In genomic region chr17:40459646-40460584, GRCh38 we compare ENCODE assay signal across 23 cellular contexts. TPM values are rescaled to one million over a fixed set of nuclear protein-coding genes. Genes with fewer than 3 reads are reported as not detected.
DNase-seq lines count a peak whose midpoint lies in the region; ATAC-seq and TF ChIP-seq lines count a peak whose summit lies in the region.
"Had no signal": no experiment of that assay in that cellular context is flagged by ENCODE, and none has a peak within 500 bp of the region (broad histone marks: within the 10 kb centered on the region; RNA-seq: fewer than 3 reads in every experiment).

No MANE protein-coding gene starts in this region.

- no peaks in the 10 kb centered on the region for H3K79me2 ChIP-seq in fibroblast of lung (ENCODE audit: control insufficient read depth, insufficient read depth, low read length)

- 50 to 67% (median 66%) methylated on average over 8 of the region's 8 CpGs for WGBS in ovary, 3 donors

- TF ChIP-seq CTCF in BE2C (IDR thresholded peaks at IDR 0.05; ENCODE audit: low read depth, low read length) = no peak
- no peak for TF ChIP-seq CTCF in fibroblast of lung (conservative IDR thresholded peaks at IDR 0.05 in 1 of 2, IDR thresholded peaks at IDR 0.05 in 1 of 2; ENCODE audit: low read depth in 1 of 2, low read length in 2 of 2)
- no peak for TF ChIP-seq CTCF in ovary (IDR thresholded peaks at IDR 0.05)
- no peak for TF ChIP-seq CTCF in dorsolateral prefrontal cortex (IDR thresholded peaks at IDR 0.05 in 54 of 56, conservative IDR thresholded peaks at IDR 0.05 in 2 of 56; ENCODE audit: low read depth in 1 of 56, partially characterized antibody in 56 of 56)

- no peak overlapping the region; the same call in 1 of the 2 replicates for H3K4me3 ChIP-seq in BE2C (ENCODE audit: low read depth, low read length)
- H3K4me3 ChIP-seq in fibroblast of lung (replicated peaks in 1 of 4; ENCODE audit: control extremely low read depth in 1 of 4, insufficient read depth in 1 of 4, low read depth in 3 of 4, low read length in 4 of 4) = no peak overlapping the region
- H3K4me3 ChIP-seq in ovary = no peak overlapping the region
- no peak overlapping the region for H3K4me3 ChIP-seq in dorsolateral prefrontal cortex
- H3K4me3 ChIP-seq: testis had no signal

- H4K20me1 ChIP-seq in fibroblast of lung (ENCODE audit: control insufficient read depth, extremely low read depth, insufficient read depth, low read length) = no peaks in the 10 kb centered on the region

- no peak overlapping the region for H3K9ac ChIP-seq in fibroblast of lung (ENCODE audit: insufficient read depth, low read length)

- TF ChIP-seq POLR2A in ovary (IDR thresholded peaks at IDR 0.05) = peak; percentile 15

- H3K9me3 ChIP-seq in BE2C = no peaks in the 10 kb centered on the region
- no peaks in the 10 kb centered on the region for H3K9me3 ChIP-seq in fibroblast of lung (ENCODE audit: control insufficient read depth, insufficient read depth, low read depth, low read length)
- H3K9me3 ChIP-seq in ovary = no peaks in the 10 kb centered on the region
- H3K9me3 ChIP-seq: testis had no signal

- peak overlapping the region; percentile 35 for H3K27ac ChIP-seq in fibroblast of lung (ENCODE audit: insufficient read depth, low read length)
- H3K27ac ChIP-seq in ovary = peak overlapping the region; percentile 16 to 37
- no peak overlapping the region for H3K27ac ChIP-seq in dorsolateral prefrontal cortex

- DNase-seq in BE2C (peak; percentile 45), fibroblast of lung (ENCODE audit: low read depth in 2 of 2) (peak in 1 of 2 donors; percentile 42), ovary (peak in 1 of 5 donors; percentile 52), kidney tubule cell (ENCODE audit: low spot score) (no peak), dorsolateral prefrontal cortex (no peak)
- DNase-seq: activated CD4-positive, alpha-beta memory T cell treated with anti-CD3 and anti-CD28 coated beads for 36 hours; anterior cingulate cortex; CD8-positive, alpha-beta T cell; cerebellar nuclear complex; effector CD8-positive, alpha-beta T cell; head of caudate nucleus; NCI-H1105 treated with DMSO at 0.1 percent for 48 hours; NCI-H524; T-helper 17 cell; testis had no signal

- H3K36me3 ChIP-seq in BE2C (peaks cover 23% of the 10 kb centered on the region), fibroblast of lung (ENCODE audit: control insufficient read depth, insufficient read depth, low read length) (peaks cover 24% of the 10 kb centered on the region), ovary (no peaks in the 10 kb centered on the region)

- H3K4me1 ChIP-seq in BE2C = peaks cover 56% of the 10 kb centered on the region
- peaks cover 60% of the 10 kb centered on the region for H3K4me1 ChIP-seq in fibroblast of lung (ENCODE audit: control insufficient read depth, extremely low read depth, insufficient read depth, low read length)
- H3K4me1 ChIP-seq in ovary (ENCODE audit: insufficient read depth) = peaks cover 49% of the 10 kb centered on the region

- H3K4me2 ChIP-seq in fibroblast of lung (ENCODE audit: extremely low read depth, insufficient read depth, low read length) = no peak overlapping the region

- no peak overlapping the region for H2AFZ ChIP-seq in fibroblast of lung (ENCODE audit: low read length)

- intact Hi-C loops in ovary (cut with DNase I) (no loop called here), dorsolateral prefrontal cortex (cut with DNase I) (no loop called here)

- H3K27me3 ChIP-seq in BE2C (no peaks in the 10 kb centered on the region), fibroblast of lung (ENCODE audit: control insufficient read depth, insufficient read depth, low read length) (no peaks in the 10 kb centered on the region), ovary (no peaks in the 10 kb centered on the region), dorsolateral prefrontal cortex (no peaks in the 10 kb centered on the region)
- H3K27me3 ChIP-seq: testis had no signal

- no peak for TF ChIP-seq EP300 in ovary (IDR thresholded peaks at IDR 0.05)

- ATAC-seq in GM21717 (IDR thresholded peaks at IDR 0.05; ENCODE audit: unreplicated experiment) (no peak), GM18502 (IDR thresholded peaks at IDR 0.05; ENCODE audit: poor library complexity, unreplicated experiment) (no peak)
- ATAC-seq: CD8-positive, alpha-beta T cell; esophagus mucosa; naive thymus-derived CD4-positive, alpha-beta T cell; T-helper 17 cell; WTC11 had no signal

TF ChIP-seq in PFSK-1, 5 proteins besides CTCF, POLR2A, EP300 and RAD21:
- TF ChIP-seq SIN3A (IDR thresholded peaks at IDR 0.05; ENCODE audit: borderline replicate concordance, insufficient read depth, low read length) = no peak
- no peak for TF ChIP-seq TAF1 (IDR thresholded peaks at IDR 0.05; ENCODE audit: borderline replicate concordance, insufficient read depth, low read length)
- peak; percentile 72 for TF ChIP-seq POLR2AphosphoS5 (IDR thresholded peaks at IDR 0.05; ENCODE audit: low read depth, low read length)
- TF ChIP-seq REST (IDR thresholded peaks at IDR 0.05; ENCODE audit: insufficient read depth in 1 of 2, low read depth in 2 of 2, low read length in 2 of 2) = no peak
- TF ChIP-seq FOXP2 (optimal IDR thresholded peaks at IDR 0.05; ENCODE audit: borderline replicate concordance, extremely low read depth, extremely low read length, insufficient read depth) = peak; percentile 19

RNA-seq across cellular contexts. Expression of gene IGFBP4, which starts 16.7 kb away (rescaled TPM):
- polyA plus RNA-seq in BE2C (2012; ENCODE audit: insufficient read depth, insufficient read length, low read depth) = 262 TPM
- polyA plus RNA-seq in PFSK-1 (2012; ENCODE audit: insufficient read length, low read depth) = 982 TPM
- total RNA-seq in fibroblast of lung = 312 and 436 TPM in 2 replicates
- polyA plus RNA-seq in fibroblast of lung = 685 and 1,130 TPM in 2 replicates
- 1,208 and 1,884 TPM in 2 replicates for polyA plus RNA-seq in fibroblast of lung (2012)
- 1,885 and 3,100 TPM in 2 replicates for polyA minus RNA-seq in fibroblast of lung (ENCODE audit: low replicate concordance)
- total RNA-seq in ovary = 1,000 to 10,000 TPM in 5 of 7 donors, 100 to 1,000 TPM in 2; 457 to 3,447 (median 1,460) TPM
- polyA plus RNA-seq in ovary = 100 to 1,000 TPM; 634 to 809 TPM
- 100 to 1,000 TPM in 2 of 120 experiments, 10 to 100 TPM in 115, 1 to 10 TPM in 3; 8.8 to 151 (median 22.2) TPM for total RNA-seq in dorsolateral prefrontal cortex

RNA-seq across cellular contexts. Expression of gene TNS4, which starts 41.5 kb away (rescaled TPM):
- not detected for polyA plus RNA-seq in BE2C (2012; ENCODE audit: insufficient read depth, insufficient read length, low read depth)
- not detected for polyA plus RNA-seq in PFSK-1 (2012; ENCODE audit: insufficient read length, low read depth)
- total RNA-seq in fibroblast of lung = under 0.01 TPM in 1 of 2 replicates, not detected in the other
- polyA plus RNA-seq in fibroblast of lung = 0.01 and 0.05 TPM in 2 replicates
- polyA plus RNA-seq in fibroblast of lung (2012) = 0.24 TPM in 1 of 2 replicates, not detected in the other
- polyA minus RNA-seq in fibroblast of lung (ENCODE audit: low replicate concordance) = not detected in 2 replicates
- 1 to 10 TPM in 1 of 7 donors, under 1 TPM in 2, not detected in 4; 0.13 to 6.2 (median 0.95) TPM for total RNA-seq in ovary
- under 1 TPM in 1 of 2 donors, not detected in 1; 0.13 TPM for polyA plus RNA-seq in ovary
- not detected for total RNA-seq in dorsolateral prefrontal cortex
- total RNA-seq: lung microvascular endothelial cell, progenitor cell of endocrine pancreas had no signal
- polyA plus RNA-seq: naive thymus-derived CD4-positive, alpha-beta T cell had no signal

RNA-seq across cellular contexts. Expression of gene TOP2A, which starts 42.2 kb away (rescaled TPM):
- 17.6 TPM for polyA plus RNA-seq in BE2C (2012; ENCODE audit: insufficient read depth, insufficient read length, low read depth)
- 43.1 TPM for polyA plus RNA-seq in PFSK-1 (2012; ENCODE audit: insufficient read length, low read depth)
- total RNA-seq in fibroblast of lung = 4.9 and 41.6 TPM in 2 replicates
- 39.2 and 122 TPM in 2 replicates for polyA plus RNA-seq in fibroblast of lung
- 30.2 and 100 TPM in 2 replicates for polyA plus RNA-seq in fibroblast of lung (2012)
- 5.8 and 7.9 TPM in 2 replicates for polyA minus RNA-seq in fibroblast of lung (ENCODE audit: low replicate concordance)
- total RNA-seq in ovary = 1 to 10 TPM in 3 of 7 donors, under 1 TPM in 4; 0.36 to 4.5 (median 0.82) TPM
- 1 to 10 TPM; 1.2 to 3.3 TPM for polyA plus RNA-seq in ovary
- total RNA-seq in dorsolateral prefrontal cortex = 1 to 10 TPM in 14 of 120 experiments, under 1 TPM in 41, not detected in 65; 0.04 to 3.1 (median 0.42) TPM
- polyA plus RNA-seq: naive thymus-derived CD4-positive, alpha-beta T cell had no signal

Comparison
In these comparisons a context has a peak if more than half of its experiments do, and no peak if none do; other contexts are left out.
1. H3K27ac ChIP-seq: peak in fibroblast of lung (single experiment) and ovary (2 of 2); none in dorsolateral prefrontal cortex (0 of 59).